In genomic region chr14:68140111-68140741, GRCh38 we compare ENCODE assay signal across 8 cellular contexts.
A peak's percentile ranks its signal among the peaks of the same experiment; 100 is the strongest.
DNase-seq lines count a peak whose midpoint lies in the region; ATAC-seq, FAIRE-seq and TF ChIP-seq lines count a peak whose summit lies in the region.

No MANE protein-coding gene starts in this region.

- H3K9me3 ChIP-seq in keratinocyte (ENCODE audit: control insufficient read depth, low read depth, low read length) (no peaks in the 10 kb centered on the region), thoracic aorta (no peaks in the 10 kb centered on the region)

- H3K4me1 ChIP-seq in keratinocyte (ENCODE audit: control insufficient read depth, extremely low read depth, insufficient read depth, low read length) (peaks cover 95% of the 10 kb centered on the region), thoracic aorta (ENCODE audit: control insufficient read depth in 1 of 2, low read depth in 2 of 2) (peaks cover 42 to 73% of the 10 kb centered on the region in 2 donors)

- H3K27me3 ChIP-seq in keratinocyte (ENCODE audit: control insufficient read depth, extremely low read depth, insufficient read depth, low read length) (no peaks in the 10 kb centered on the region), thoracic aorta (replicated peaks; ENCODE audit: insufficient read depth) (no peaks in the 10 kb centered on the region)

- peak; percentile 97 for FAIRE-seq in keratinocyte (lab: Jason Lieb, UNC)
- FAIRE-seq in frontal cortex (lab: Jason Lieb, UNC): no peak

- in situ Hi-C loops in astrocyte of the cerebellum (cut with HindIII; ENCODE audit: low sequenced_read_pairs): no loop called here

- dilution Hi-C loops in keratinocyte (cut with MboI; ENCODE audit: extremely low pct_ligation_motif_present, low sequenced_read_pairs): no loop called here

- H3K36me3 ChIP-seq in keratinocyte (ENCODE audit: control insufficient read depth in 2 of 2, extremely low read depth in 1 of 2, insufficient read depth in 2 of 2, low read length in 2 of 2) (no peaks in the 10 kb centered on the region), thoracic aorta (no peaks in the 10 kb centered on the region)

- H3K9ac ChIP-seq in keratinocyte (ENCODE audit: control insufficient read depth, extremely low read depth, insufficient read depth, low read length): peak overlapping the region; percentile 76

- no peaks in the 10 kb centered on the region for H4K20me1 ChIP-seq in keratinocyte (ENCODE audit: control insufficient read depth, extremely low read depth, insufficient read depth, low read length)

- H3K4me2 ChIP-seq in keratinocyte (ENCODE audit: control insufficient read depth, extremely low read depth, insufficient read depth, low read depth, low read length): peak overlapping the region; percentile 76

- H3K9me1 ChIP-seq in keratinocyte (ENCODE audit: control insufficient read depth, extremely low read depth, insufficient read depth, low read length): no peaks in the 10 kb centered on the region

- ATAC-seq in thoracic aorta (ENCODE audit: insufficient number of reproducible peaks, low FRiP score, low read depth): peak; percentile 74
- ATAC-seq in HG02981 (IDR thresholded peaks at IDR 0.05; ENCODE audit: unreplicated experiment): no peak

- DNase-seq in NCI-H526 (lab: John Stamatoyannopoulos, UW) (peak; percentile 3 to 26), NCI-H526 treated with DMSO at 0.1 percent for 48 hours (lab: John Stamatoyannopoulos, UW) (no peak), astrocyte of the cerebellum (ENCODE audit: low read depth) (peak; percentile 98), keratinocyte (ENCODE audit: low read depth, low spot score) (peak; percentile 90), thoracic aorta (ENCODE audit: low spot score) (no peak), HUDEP-2 (lab: John Stamatoyannopoulos, UW; ENCODE audit: unreplicated experiment in 76 of 76) (no peak), frontal cortex (ENCODE audit: low spot score in 2 of 2) (no peak)

- TF ChIP-seq CTCF in astrocyte of the cerebellum (IDR thresholded peaks at IDR 0.05; ENCODE audit: low read depth, low read length, missing control alignments): no peak
- TF ChIP-seq CTCF in keratinocyte (optimal IDR thresholded peaks at IDR 0.05 in 1 of 3, IDR thresholded peaks at IDR 0.05 in 1 of 3, conservative IDR thresholded peaks at IDR 0.05 in 1 of 3; ENCODE audit: extremely low read depth in 1 of 3, insufficient read depth in 2 of 3, low read length in 3 of 3): no peak
- TF ChIP-seq CTCF in thoracic aorta (IDR thresholded peaks at IDR 0.05): no peak

- H3K4me3 ChIP-seq in astrocyte of the cerebellum (ENCODE audit: low read depth, low read length) (no peak overlapping the region), keratinocyte (ENCODE audit: control insufficient read depth in 2 of 3, extremely low read depth in 1 of 3, insufficient read depth in 2 of 3, low read depth in 1 of 3, low read length in 3 of 3) (peak overlapping the region in 2 of 3 experiments; percentile 11 to 15), thoracic aorta (no peak overlapping the region)

- H2AFZ ChIP-seq in keratinocyte (ENCODE audit: control insufficient read depth, low read length): no peak overlapping the region

- H3K27ac ChIP-seq in keratinocyte (ENCODE audit: control insufficient read depth, insufficient read depth, low read length) (peak overlapping the region; percentile 87), thoracic aorta (peak overlapping the region; percentile 48 to 63)

- H3K79me2 ChIP-seq in keratinocyte (ENCODE audit: control insufficient read depth, insufficient read depth, low read length): no peaks in the 10 kb centered on the region

Comparison
In these comparisons a context has a peak if more than half of its experiments do, and no peak if none do; other contexts are left out.
1. DNase-seq: peak in NCI-H526 (2 of 2), astrocyte of the cerebellum (single experiment) and keratinocyte (single experiment); none in NCI-H526 treated with DMSO at 0.1 percent for 48 hours (single experiment), thoracic aorta (single experiment), HUDEP-2 (0 of 76) and frontal cortex (0 of 2).
2. H3K4me3 ChIP-seq: peak in keratinocyte (2 of 3); none in astrocyte of the cerebellum (single experiment) and thoracic aorta (single experiment).